1 cellular context compared by ENCODE assay signal in the genomic region with DNA sequence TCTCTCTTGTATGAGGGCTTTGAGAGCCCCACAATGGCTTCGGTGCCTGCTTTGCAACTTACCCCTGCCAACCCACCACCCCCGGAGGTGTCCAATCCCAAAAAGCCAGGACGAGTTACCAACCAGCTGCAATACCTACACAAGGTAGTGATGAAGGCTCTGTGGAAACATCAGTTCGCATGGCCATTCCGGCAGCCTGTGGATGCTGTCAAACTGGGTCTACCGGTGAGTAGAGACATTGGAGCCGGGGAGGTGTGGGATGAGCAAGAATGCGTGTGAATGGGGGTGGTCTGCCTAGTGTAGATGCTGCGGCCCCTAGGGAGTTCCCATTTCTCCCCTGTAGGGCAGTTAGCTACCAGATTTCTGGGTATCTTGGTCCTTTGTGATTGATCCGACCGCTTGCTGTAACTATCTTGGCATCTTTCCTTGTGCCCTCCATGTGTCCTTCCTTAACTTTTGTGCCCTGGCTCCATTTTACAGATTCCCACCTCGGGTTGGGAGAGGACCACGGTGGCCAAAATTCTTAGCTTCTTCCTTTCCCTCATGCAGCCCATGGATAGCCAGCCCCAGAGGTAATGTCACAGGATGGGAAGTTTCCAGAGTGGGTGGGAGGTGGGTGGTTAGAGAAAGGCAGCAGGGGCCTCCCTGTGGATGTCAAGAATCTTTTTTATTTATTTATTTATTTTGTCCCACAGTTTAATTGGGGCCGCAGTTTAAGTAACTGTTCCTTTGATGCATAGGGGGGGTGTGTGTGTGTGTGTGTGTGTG.
A peak's percentile ranks its signal among the peaks of the same experiment; 100 is the strongest.
TF ChIP-seq lines count a peak whose summit lies in the region.

No MANE protein-coding gene starts in this region.

TF ChIP-seq in HepG2, 621 proteins besides CTCF, POLR2A, EP300 and RAD21 (continued from another document):
- TF ChIP-seq, protein P1, sequence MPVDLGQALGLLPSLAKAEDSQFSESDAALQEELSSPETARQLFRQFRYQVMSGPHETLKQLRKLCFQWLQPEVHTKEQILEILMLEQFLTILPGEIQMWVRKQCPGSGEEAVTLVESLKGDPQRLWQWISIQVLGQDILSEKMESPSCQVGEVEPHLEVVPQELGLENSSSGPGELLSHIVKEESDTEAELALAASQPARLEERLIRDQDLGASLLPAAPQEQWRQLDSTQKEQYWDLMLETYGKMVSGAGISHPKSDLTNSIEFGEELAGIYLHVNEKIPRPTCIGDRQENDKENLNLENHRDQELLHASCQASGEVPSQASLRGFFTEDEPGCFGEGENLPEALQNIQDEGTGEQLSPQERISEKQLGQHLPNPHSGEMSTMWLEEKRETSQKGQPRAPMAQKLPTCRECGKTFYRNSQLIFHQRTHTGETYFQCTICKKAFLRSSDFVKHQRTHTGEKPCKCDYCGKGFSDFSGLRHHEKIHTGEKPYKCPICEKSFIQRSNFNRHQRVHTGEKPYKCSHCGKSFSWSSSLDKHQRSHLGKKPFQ (CRISPR knock-in tag; IDR thresholded peaks at IDR 0.05; ENCODE audit: insufficient replicate concordance) = no peak
- TF ChIP-seq EED (CRISPR knock-in tag; IDR thresholded peaks at IDR 0.05) (0 out of 2 replicates have a peak, but pooled peaks have one; percentile 40), ZNF530 (CRISPR knock-in tag; IDR thresholded peaks at IDR 0.05; ENCODE audit: low read depth) (no peak), SRY (CRISPR knock-in tag; IDR thresholded peaks at IDR 0.05) (no peak), TCF12 (IDR thresholded peaks at IDR 0.05) (no peak), TCF12 (CRISPR knock-in tag; IDR thresholded peaks at IDR 0.05) (0 out of 2 replicates have a peak, but pooled peaks have one; percentile 33), SNAPC2 (CRISPR knock-in tag; IDR thresholded peaks at IDR 0.05) (no peak), ZNF501 (CRISPR knock-in tag; IDR thresholded peaks at IDR 0.05) (peak; percentile 48; the same call in 1 of the 2 replicates), ZC3H13 (CRISPR knock-in tag; IDR thresholded peaks at IDR 0.05) (peak; percentile 18; the same call in 1 of the 2 replicates), ZNF737 (CRISPR knock-in tag; IDR thresholded peaks at IDR 0.05; ENCODE audit: borderline replicate concordance) (0 out of 2 replicates have a peak, but pooled peaks have one; percentile 35), KAT2B (IDR thresholded peaks at IDR 0.05; ENCODE audit: borderline replicate concordance, low read depth, low read length) (no peak), SMAD1 (CRISPR knock-in tag; IDR thresholded peaks at IDR 0.05; ENCODE audit: borderline replicate concordance, low read depth) (no peak), ZNF629 (CRISPR knock-in tag; conservative IDR thresholded peaks at IDR 0.05) (peak; percentile 64; the same call in 1 of the 2 replicates), RAD51 (IDR thresholded peaks at IDR 0.05; ENCODE audit: borderline replicate concordance) (no peak), ZNF782 (CRISPR knock-in tag; IDR thresholded peaks at IDR 0.05; ENCODE audit: borderline replicate concordance) (peak; percentile 65; the same call in 1 of the 2 replicates), HNF4A (CRISPR knock-in tag; IDR thresholded peaks at IDR 0.05) (no peak), RBM39 (IDR thresholded peaks at IDR 0.05; ENCODE audit: low read depth, low read length, poor library complexity, severe bottlenecking) (peak; percentile 58)
- TF ChIP-seq, protein P2, sequence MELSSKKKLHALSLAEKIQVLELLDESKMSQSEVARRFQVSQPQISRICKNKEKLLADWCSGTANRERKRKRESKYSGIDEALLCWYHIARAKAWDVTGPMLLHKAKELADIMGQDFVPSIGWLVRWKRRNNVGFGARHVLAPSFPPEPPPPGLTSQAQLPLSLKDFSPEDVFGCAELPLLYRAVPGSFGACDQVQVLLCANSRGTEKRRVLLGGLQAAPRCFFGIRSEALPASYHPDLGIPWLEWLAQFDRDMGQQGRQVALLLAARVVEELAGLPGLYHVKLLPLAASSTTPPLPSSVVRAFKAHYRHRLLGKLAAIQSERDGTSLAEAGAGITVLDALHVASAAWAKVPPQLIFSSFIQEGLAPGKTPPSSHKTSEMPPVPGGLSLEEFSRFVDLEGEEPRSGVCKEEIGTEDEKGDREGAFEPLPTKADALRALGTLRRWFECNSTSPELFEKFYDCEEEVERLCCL (CRISPR knock-in tag; IDR thresholded peaks at IDR 0.05; ENCODE audit: borderline replicate concordance) = no peak
TF ChIP-seq in HepG2: peak in this region for 20.
